In genomic region chr5:10585120-10585915, GRCh38 we compare ENCODE assay signal across 16 cellular contexts. TPM values are rescaled to one million over a fixed set of nuclear protein-coding genes. Genes with fewer than 3 reads are reported as not detected.
A peak's percentile ranks its signal among the peaks of the same experiment; 100 is the strongest.
DNase-seq lines count a peak whose midpoint lies in the region; ATAC-seq, FAIRE-seq and TF ChIP-seq lines count a peak whose summit lies in the region.
"Had no signal": no experiment of that assay in that cellular context is flagged by ENCODE, and none has a peak within 500 bp of the region (broad histone marks: within the 10 kb centered on the region; RNA-seq: fewer than 3 reads in every experiment).

No MANE protein-coding gene starts in this region.

- TF ChIP-seq EP300 in H1 (IDR thresholded peaks at IDR 0.05; ENCODE audit: borderline replicate concordance in 1 of 2, low read depth in 2 of 2, low read length in 2 of 2) = no peak

- peak overlapping the region; percentile 27; the same call in 1 of the 2 replicates for H2BK20ac ChIP-seq in H1 (ENCODE audit: low read length)

- no peak for TF ChIP-seq POLR2A in H1 (IDR thresholded peaks at IDR 0.05; ENCODE audit: control extremely low read depth in 1 of 2, low read depth in 2 of 2, low read length in 2 of 2)

- CTCF ChIA-PET in HEK293 (lab: Yijun Ruan, JAX) = interaction anchor here (0.6 to 1.2 kb wide), 6 partner anchors 39 to 150 kb away, joined by 3 to 4 read pairs (median 4); no protein-coding TSS in a partner anchor
- CTCF ChIA-PET in H1 (lab: Charles Lee; ENCODE audit: partially characterized antibody) = interaction anchor here (0.6 to 2.4 kb wide), 6 partner anchors 9 to 139 kb away, joined by 3 to 11 read pairs (median 4); no protein-coding TSS in a partner anchor

- POLR2A ChIA-PET in HEK293 (lab: Yijun Ruan, JAX) (interaction anchor here (0.7 kb wide), 1 partner anchor 19 kb away, joined by 3 read pairs; no protein-coding TSS in a partner anchor), H1 (lab: Charles Lee; ENCODE audit: partially characterized antibody) (interaction anchor here (0.7 to 1.1 kb wide), 2 partner anchors 9 to 26 kb away, joined by 3 read pairs; no protein-coding TSS in a partner anchor)

- FAIRE-seq in H1 (lab: Jason Lieb, UNC) = no peak

- in situ Hi-C loops in KBM-7 (cut with MboI; ENCODE audit: low pct_unique_long_range_greater_than_20kb, low sequenced_read_pairs) = no loop called here

- no peak overlapping the region for H2BK120ac ChIP-seq in H1 (replicated peaks; ENCODE audit: low read depth, low read length)

- H3K9ac ChIP-seq in H1 (replicated peaks in 1 of 4; ENCODE audit: extremely low read depth in 1 of 4, low read depth in 3 of 4, low read length in 3 of 4) = no peak overlapping the region

- H3K27ac Mint-ChIP-seq in type B pancreatic cell = no peak overlapping the region
- H3K27ac Mint-ChIP-seq: activated CD4-positive, alpha-beta memory T cell treated with anti-CD3 and anti-CD28 coated beads for 36 hours; activated naive CD4-positive, alpha-beta T cell treated with anti-CD3 and anti-CD28 coated beads, Interleukin-2, amount 10 ng/mL, durations not matched to agents 7 days and 5 days; naive thymus-derived CD4-positive, alpha-beta T cell had no signal

- H4K91ac ChIP-seq in H1 (replicated peaks; ENCODE audit: insufficient read length, low read length) = no peak overlapping the region

- H3K4me1 Mint-ChIP-seq in type B pancreatic cell (ENCODE audit: unreplicated experiment) = peaks cover 10% of the 10 kb centered on the region

- peak overlapping the region; percentile 17; the same call in 1 of the 2 replicates for H2AK5ac ChIP-seq in H1 (ENCODE audit: low read depth, low read length)

- H3K79me1 ChIP-seq in H1 (ENCODE audit: low read depth, low read length) = no peaks in the 10 kb centered on the region; the same call in none of the 2 replicates

- TF ChIP-seq CTCF in HEK293 (tag by site-specific recombination; IDR thresholded peaks at IDR 0.05) (no peak), H1 (IDR thresholded peaks at IDR 0.05; ENCODE audit: control extremely low read depth in 1 of 3, insufficient read depth in 1 of 3, low read depth in 1 of 3, low read length in 3 of 3) (no peak), type B pancreatic cell (conservative IDR thresholded peaks at IDR 0.05) (no peak)

- 89% methylated on average over 10 of the region's 10 CpGs; no CpG with 5 or more reads in 1 of the 2 experiments for WGBS in H1 (ENCODE audit: extremely low coverage in 1 of 2, insufficient coverage in 1 of 2, insufficient read length in 1 of 2, insufficient replicate concordance in 2 of 2, low coverage in 1 of 2, low lambda C conversion rate in 2 of 2, missing lambda C conversion rate in 1 of 2), 2 experiments

- peak overlapping the region; percentile 90; the same call in 1 of the 2 replicates for H2BK12ac ChIP-seq in H1 (ENCODE audit: low read depth, low read length)

- H3K9me3 Mint-ChIP-seq in type B pancreatic cell = no peaks in the 10 kb centered on the region

- H3K27me3 ChIP-seq in H1 (replicated peaks in 1 of 4; ENCODE audit: control insufficient read depth in 3 of 4, extremely low read depth in 1 of 4, insufficient read depth in 3 of 4, low read length in 3 of 4) = no peaks in the 10 kb centered on the region

- no peaks in the 10 kb centered on the region for H3K36me3 Mint-ChIP-seq in type B pancreatic cell

- H3K4me2 ChIP-seq in H1 (ENCODE audit: insufficient read depth in 1 of 2, low read depth in 2 of 2, low read length in 2 of 2) = no peak overlapping the region

- no peak overlapping the region for H3K4ac ChIP-seq in H1 (replicated peaks; ENCODE audit: insufficient read length, low read depth, low read length)

- no peak overlapping the region for H3K4me3 Mint-ChIP-seq in type B pancreatic cell
- H3K4me3 Mint-ChIP-seq: activated CD4-positive, alpha-beta memory T cell treated with anti-CD3 and anti-CD28 coated beads for 36 hours; activated naive CD4-positive, alpha-beta T cell treated with anti-CD3 and anti-CD28 coated beads, Interleukin-2, amount 10 ng/mL, durations not matched to agents 7 days and 5 days had no signal

- H3K36me3 ChIP-seq in HEK293 (ENCODE audit: control insufficient read depth in 2 of 2, insufficient read depth in 1 of 2, low read length in 2 of 2) (no peaks in the 10 kb centered on the region), H1 (ENCODE audit: control insufficient read depth in 2 of 4, insufficient read depth in 4 of 4, low read length in 3 of 4) (no peaks in the 10 kb centered on the region)

- no peak overlapping the region for H3K18ac ChIP-seq in H1 (ENCODE audit: extremely low read depth, low read length)

- no peaks in the 10 kb centered on the region for H3K79me2 ChIP-seq in H1 (ENCODE audit: control insufficient read depth in 1 of 2, insufficient read depth in 2 of 2, low read length in 2 of 2)

- no peaks in the 10 kb centered on the region for H4K20me1 ChIP-seq in H1 (replicated peaks in 1 of 2; ENCODE audit: control insufficient read depth in 1 of 2, insufficient read depth in 2 of 2, low read length in 2 of 2)

- H2BK5ac ChIP-seq in H1 (ENCODE audit: low read depth, low read length) = peak overlapping the region; percentile 10; the same call in 1 of the 2 replicates

- no peak overlapping the region for H2AFZ ChIP-seq in H1 (ENCODE audit: low read length)

- no peak overlapping the region for H4K8ac ChIP-seq in H1 (ENCODE audit: extremely low read depth, insufficient read depth, low read length)

- peaks cover 16% of the 10 kb centered on the region for H3K4me1 ChIP-seq in HEK293 (ENCODE audit: control insufficient read depth, insufficient read depth, low read length)
- H3K4me1 ChIP-seq in H1 (replicated peaks in 1 of 4; ENCODE audit: control insufficient read depth in 3 of 4, insufficient read depth in 4 of 4, low read length in 3 of 4) = peaks cover 0 to 11% (median 5%) of the 10 kb centered on the region in 4 experiments

- H3K27ac ChIP-seq in HEK293 (ENCODE audit: extremely low read depth, low read depth, low read length) (no peak overlapping the region), H1 (ENCODE audit: low read depth, low read length) (no peak overlapping the region)

- no peak overlapping the region for H3K23ac ChIP-seq in H1 (ENCODE audit: insufficient read length)

- H4K5ac ChIP-seq in H1 (ENCODE audit: insufficient read length, low read depth, low read length) = no peak overlapping the region

- 0 out of 2 replicates have a peak overlapping the region, but pooled peaks have one; percentile 32 for H2BK15ac ChIP-seq in H1 (ENCODE audit: low read length)

- H3K56ac ChIP-seq in H1 (replicated peaks; ENCODE audit: insufficient read length, low read depth, low read length) = no peak overlapping the region

- H3K27me3 Mint-ChIP-seq in type B pancreatic cell = no peaks in the 10 kb centered on the region

- H3K9me3 ChIP-seq in HEK293 (ENCODE audit: control insufficient read depth, insufficient read depth, low read depth, low read length) (no peaks in the 10 kb centered on the region), H1 (ENCODE audit: insufficient read depth in 2 of 2, low read depth in 1 of 2, low read length in 1 of 2) (no peaks in the 10 kb centered on the region)

- H3K4me3 ChIP-seq in HEK293 (ENCODE audit: low read depth, low read length) = no peak overlapping the region
- H3K4me3 ChIP-seq in H1 (ENCODE audit: extremely low read depth in 1 of 4, insufficient read depth in 2 of 4, low read depth in 3 of 4, low read length in 4 of 4) = no peak overlapping the region

- peak; percentile 49 for DNase-seq in RPMI8226
- peak in 1 of 2 experiments; percentile 41 for DNase-seq in H1 (ENCODE audit: low read depth in 1 of 2, low spot score in 2 of 2)
- DNase-seq in type B pancreatic cell (ENCODE audit: extremely low spot score, unreplicated experiment) = peak; percentile 55
- DNase-seq in KBM-7 = no peak
- DNase-seq in GM19238 (ENCODE audit: insufficient read length, low spot score) = no peak
- DNase-seq: activated CD4-positive, alpha-beta memory T cell treated with anti-CD3 and anti-CD28 coated beads for 36 hours; activated naive CD4-positive, alpha-beta T cell treated with anti-CD3 and anti-CD28 coated beads, Interleukin-2, amount 10 ng/mL, durations not matched to agents 7 days and 5 days; activated T-cell treated with anti-CD3 and anti-CD28 coated beads, Interleukin-2, amount 50 U/mL, for 1 hour; aorta; COR-L47; right cardiac atrium had no signal

- no peak for TF ChIP-seq RAD21 in H1 (IDR thresholded peaks at IDR 0.05 in 1 of 2, conservative IDR thresholded peaks at IDR 0.05 in 1 of 2; ENCODE audit: low read depth in 2 of 2, low read length in 2 of 2)

- H3K14ac ChIP-seq in H1 (ENCODE audit: insufficient read length) = no peak overlapping the region

- ATAC-seq in GM19351 (IDR thresholded peaks at IDR 0.05; ENCODE audit: unreplicated experiment) = no peak
- ATAC-seq: HCT116, right cardiac atrium, Right ventricle myocardium inferior had no signal

- no peaks in the 10 kb centered on the region for H3K23me2 ChIP-seq in H1 (ENCODE audit: low read depth, low read length)

TF ChIP-seq in HEK293, 187 proteins besides CTCF, POLR2A, EP300 and RAD21:
- TF ChIP-seq ZNF114 (tag by site-specific recombination; IDR thresholded peaks at IDR 0.05) (no peak), SCRT2 (tag by site-specific recombination; IDR thresholded peaks at IDR 0.05) (peak; percentile 92), SCRT1 (tag by site-specific recombination; IDR thresholded peaks at IDR 0.05; ENCODE audit: borderline replicate concordance) (peak; percentile 6)

TF ChIP-seq in H1, 55 proteins besides CTCF, POLR2A, EP300 and RAD21 (continues in another document):
- TF ChIP-seq USF2 (IDR thresholded peaks at IDR 0.05; ENCODE audit: low read length) = no peak
- TF ChIP-seq NANOG (IDR thresholded peaks at IDR 0.05; ENCODE audit: insufficient read depth, low read depth, low read length, poor library complexity, severe bottlenecking) = no peak
- TF ChIP-seq GTF2F1 (IDR thresholded peaks at IDR 0.05; ENCODE audit: borderline replicate concordance, low read depth, low read length) = no peak
- TF ChIP-seq PHF8 (conservative IDR thresholded peaks at IDR 0.05; ENCODE audit: low read depth, low read length) = no peak

RNA-seq across cellular contexts. Expression of gene ANKRD33B, which starts 21.4 kb away (rescaled TPM):
- 20.5 and 20.6 TPM in 2 replicates for total RNA-seq in H1 (2021; fragmentation: NEBNext Ultra II Directional; extraction: Animal tissue kit (Norgen Biotek cat#: 25700))
- 6.9 and 7.1 TPM in 2 replicates for polyA plus RNA-seq in H1 (2011; rRNA removed)
- polyA plus RNA-seq in H1 (2011; cell fraction: cytosol; rRNA removed) = 5.4 TPM
- 10.9 TPM for polyA plus RNA-seq in H1 (2011; cell fraction: nucleus; rRNA removed)
- 8.6 to 11.9 TPM (median 11.1 TPM) in 4 replicates for polyA plus RNA-seq in H1 (2012, experiment 1 of 2)
- 2.7 TPM for polyA plus RNA-seq in H1 (2012, experiment 2 of 2)
- 6.4 TPM for polyA plus RNA-seq in H1 (2013, experiment 1 of 2)
- 6.4 TPM for polyA plus RNA-seq in H1 (2013, experiment 2 of 2)
- polyA minus RNA-seq in H1 (2011; rRNA and poly(A)+ RNA removed) = 25.2 and 26.2 TPM in 2 replicates
- 16.0 TPM for polyA minus RNA-seq in H1 (2011; cell fraction: cytosol; rRNA and poly(A)+ RNA removed)
- 15.9 TPM for polyA minus RNA-seq in H1 (2011; cell fraction: nucleus; rRNA and poly(A)+ RNA removed)
- 3.4 and 5.4 TPM in 2 replicates for total RNA-seq in type B pancreatic cell (ENCODE audit: low replicate concordance)

Comparison
In these comparisons a context has a peak if more than half of its experiments do, and no peak if none do; other contexts are left out.
1. DNase-seq: peak in RPMI8226 (single experiment) and type B pancreatic cell (single experiment); none in KBM-7 (single experiment) and GM19238 (single experiment).